Comparison of ENCODE assay signal across 21 cellular contexts in the genomic region with DNA sequence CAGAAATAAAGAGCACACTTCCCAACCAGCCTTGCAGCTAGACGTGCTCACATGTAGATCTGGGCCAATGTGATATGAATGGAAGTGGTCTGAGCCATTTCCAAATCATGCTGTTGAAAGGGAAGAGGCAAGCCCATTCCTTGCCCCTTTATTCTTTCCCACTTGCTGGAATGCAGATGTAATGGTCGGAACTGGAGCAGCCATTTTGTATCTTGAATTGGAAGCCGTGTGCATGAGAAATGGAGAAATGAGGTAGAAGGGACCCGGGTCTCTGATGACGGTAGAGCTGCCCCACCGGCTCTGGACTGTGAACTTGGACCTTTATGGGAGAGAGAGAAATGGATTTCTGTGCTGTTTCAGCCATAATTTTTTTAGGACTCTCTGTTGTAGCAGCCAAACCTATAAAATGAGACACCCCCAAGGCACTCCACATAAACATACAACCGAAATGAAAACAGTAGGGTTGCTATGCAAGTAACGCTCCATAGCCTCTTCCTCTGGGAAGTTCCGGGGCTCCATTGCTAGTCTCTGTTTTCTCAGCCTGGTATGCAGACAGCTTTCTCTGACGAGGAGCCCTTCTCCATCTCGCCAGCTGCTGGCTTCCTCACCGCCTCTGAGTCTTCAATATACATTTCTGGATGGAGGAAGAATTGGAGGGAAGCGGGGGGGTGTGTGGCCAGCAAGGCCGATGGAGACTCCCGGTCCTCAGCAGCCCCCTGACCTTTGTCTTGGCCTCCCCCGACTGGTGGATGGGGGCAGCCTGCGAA. TPM values are rescaled to one million over a fixed set of nuclear protein-coding genes. Genes with fewer than 3 reads are reported as not detected.
A peak's percentile ranks its signal among the peaks of the same experiment; 100 is the strongest.
DNase-seq lines count a peak whose midpoint lies in the region; ATAC-seq and TF ChIP-seq lines count a peak whose summit lies in the region.
"Had no signal": no experiment of that assay in that cellular context is flagged by ENCODE, and none has a peak within 500 bp of the region (broad histone marks: within the 10 kb centered on the region; RNA-seq: fewer than 3 reads in every experiment).

No MANE protein-coding gene starts in this region.

- H3K4me3 ChIP-seq in heart right ventricle (no peak overlapping the region), neuronal stem cell (ENCODE audit: low read length in 2 of 2) (no peak overlapping the region)
- H3K4me3 ChIP-seq in CD8-positive, alpha-beta T cell (ENCODE audit: low read depth, low read length): no peak overlapping the region

- H3K4me1 ChIP-seq in heart right ventricle: peaks cover 0 to 14% (median 0%) of the 10 kb centered on the region in 9 donors
- H3K4me1 ChIP-seq in neuronal stem cell (ENCODE audit: control insufficient read depth in 2 of 2, insufficient read depth in 1 of 2, low read depth in 1 of 2, low read length in 2 of 2): peaks cover 7 to 9% of the 10 kb centered on the region in 2 donors
- H3K4me1 ChIP-seq in CD8-positive, alpha-beta T cell (ENCODE audit: insufficient read depth, low read length): no peaks in the 10 kb centered on the region
- H3K4me1 ChIP-seq: BE2C had no signal

- 75 to 79% methylated on average over 17 of the region's 17 CpGs for WGBS in heart right ventricle, 2 donors
- no CpG with 5 or more reads among the region's 17 CpGs for WGBS in neuronal stem cell (ENCODE audit: extremely low coverage in 2 of 2, insufficient read length in 2 of 2, insufficient replicate concordance in 1 of 2), 2 donors

- intact Hi-C loops in heart right ventricle (cut with DNase I) (loop anchor here in 1 of 10 donors (10.0 kb wide), 1 partner anchor 62 kb away; no protein-coding TSS in a partner anchor), cardiac septum (cut with DNase I) (no loop called here)
- intact Hi-C loops in CD8-positive, alpha-beta T cell (cut with DNase I, micrococcal nuclease): no loop called here

- no peak overlapping the region for H3K4ac ChIP-seq in neuronal stem cell (ENCODE audit: low read length)

- no peak overlapping the region for H3K23ac ChIP-seq in neuronal stem cell (ENCODE audit: low read depth, low read length, poor library complexity)

- peaks cover 0 to 6% (median 0%) of the 10 kb centered on the region in 11 donors for H3K9me3 ChIP-seq in heart right ventricle
- H3K9me3 ChIP-seq in neuronal stem cell (replicated peaks in 1 of 2; ENCODE audit: control insufficient read depth in 2 of 2, insufficient read depth in 1 of 2, low read depth in 1 of 2, low read length in 2 of 2): no peaks in the 10 kb centered on the region
- H3K9me3 ChIP-seq in CD8-positive, alpha-beta T cell (ENCODE audit: low read length): no peaks in the 10 kb centered on the region
- H3K9me3 ChIP-seq: BE2C had no signal

- H3K9me3 Mint-ChIP-seq in glutamatergic neuron (ENCODE audit: unreplicated experiment) (peaks cover 4% of the 10 kb centered on the region), type B pancreatic cell (peaks cover 5% of the 10 kb centered on the region)
- no peaks in the 10 kb centered on the region for H3K9me3 Mint-ChIP-seq in CD8-positive, alpha-beta T cell
- H3K9me3 Mint-ChIP-seq: activated naive CD4-positive, alpha-beta T cell treated with anti-CD3 and anti-CD28 coated beads, Interleukin-2, amount 10 ng/mL, durations not matched to agents 7 days and 5 days; activated T-cell treated with anti-CD3 and anti-CD28 coated beads, Interleukin-2, amount 50 U/mL, for 72 hours; central memory CD8-positive, alpha-beta T cell had no signal

- H3K36me3 Mint-ChIP-seq in glutamatergic neuron (ENCODE audit: unreplicated experiment): peaks cover 6% of the 10 kb centered on the region
- H3K36me3 Mint-ChIP-seq in type B pancreatic cell: no peaks in the 10 kb centered on the region
- H3K36me3 Mint-ChIP-seq in CD8-positive, alpha-beta T cell: no peaks in the 10 kb centered on the region
- H3K36me3 Mint-ChIP-seq: activated naive CD4-positive, alpha-beta T cell treated with anti-CD3 and anti-CD28 coated beads, Interleukin-2, amount 10 ng/mL, durations not matched to agents 7 days and 5 days; naive B cell had no signal

- no peak overlapping the region for H3K14ac ChIP-seq in neuronal stem cell (ENCODE audit: low read length)

- no peaks in the 10 kb centered on the region for H3K36me3 ChIP-seq in heart right ventricle
- no peaks in the 10 kb centered on the region for H3K36me3 ChIP-seq in neuronal stem cell (replicated peaks in 1 of 2; ENCODE audit: control insufficient read depth in 2 of 2, insufficient read depth in 2 of 2, low read length in 2 of 2)
- no peaks in the 10 kb centered on the region for H3K36me3 ChIP-seq in CD8-positive, alpha-beta T cell (ENCODE audit: insufficient read depth, low read length)
- H3K36me3 ChIP-seq: BE2C had no signal

- POLR2A ChIA-PET in CD8-positive, alpha-beta T cell (lab: Charles Lee): no interaction called here

- H3K27ac ChIP-seq in heart right ventricle (peak overlapping the region in 7 of 10 donors; percentile 39 to 72 (median 62)), neuronal stem cell (replicated peaks; ENCODE audit: low read length) (no peak overlapping the region)
- H3K27ac ChIP-seq in CD8-positive, alpha-beta T cell (ENCODE audit: low read depth, low read length): no peak overlapping the region

- CTCF ChIA-PET in CD8-positive, alpha-beta T cell (lab: Charles Lee): no interaction called here

- H4K91ac ChIP-seq in neuronal stem cell (ENCODE audit: low read depth, low read length, poor library complexity): no peak overlapping the region

- peaks cover 12% of the 10 kb centered on the region for H3K4me1 Mint-ChIP-seq in glutamatergic neuron (ENCODE audit: low read depth, unreplicated experiment)
- peaks cover 34% of the 10 kb centered on the region for H3K4me1 Mint-ChIP-seq in type B pancreatic cell (ENCODE audit: unreplicated experiment)
- H3K4me1 Mint-ChIP-seq in CD8-positive, alpha-beta T cell (ENCODE audit: low read depth): no peaks in the 10 kb centered on the region
- H3K4me1 Mint-ChIP-seq: activated naive CD4-positive, alpha-beta T cell treated with anti-CD3 and anti-CD28 coated beads, Interleukin-2, amount 10 ng/mL, durations not matched to agents 7 days and 5 days; naive B cell had no signal

- H3K18ac ChIP-seq in neuronal stem cell (ENCODE audit: low read length): peak overlapping the region; percentile 22

- H3K4me3 Mint-ChIP-seq in glutamatergic neuron (ENCODE audit: unreplicated experiment) (no peak overlapping the region), type B pancreatic cell (peak overlapping the region; percentile 58)
- no peak overlapping the region for H3K4me3 Mint-ChIP-seq in CD8-positive, alpha-beta T cell
- H3K4me3 Mint-ChIP-seq: activated naive CD4-positive, alpha-beta T cell treated with anti-CD3 and anti-CD28 coated beads, Interleukin-2, amount 10 ng/mL, durations not matched to agents 7 days and 5 days; activated T-cell treated with anti-CD3 and anti-CD28 coated beads, Interleukin-2, amount 50 U/mL, for 72 hours; central memory CD8-positive, alpha-beta T cell; naive B cell had no signal

- peaks cover 2% of the 10 kb centered on the region for H3K27me3 Mint-ChIP-seq in glutamatergic neuron (ENCODE audit: unreplicated experiment)
- peaks cover 21% of the 10 kb centered on the region for H3K27me3 Mint-ChIP-seq in type B pancreatic cell
- H3K27me3 Mint-ChIP-seq in CD8-positive, alpha-beta T cell (ENCODE audit: low read depth): peaks cover 14% of the 10 kb centered on the region

- DNase-seq in heart right ventricle (no peak), cardiac septum (ENCODE audit: low spot score) (no peak), glutamatergic neuron (no peak), neuronal stem cell (ENCODE audit: low spot score) (no peak), type B pancreatic cell (ENCODE audit: extremely low spot score, unreplicated experiment) (no peak)
- no peak for DNase-seq in CD8-positive, alpha-beta T cell
- DNase-seq: 8988T; activated CD4-positive, alpha-beta T cell treated with anti-CD3 and anti-CD28 coated beads for 1 hour; activated CD8-positive, alpha-beta memory T cell treated with anti-CD3 and anti-CD28 coated beads for 24 hours; activated naive CD4-positive, alpha-beta T cell treated with anti-CD3 and anti-CD28 coated beads, Interleukin-2, amount 10 ng/mL, durations not matched to agents 7 days and 5 days; activated T-cell treated with anti-CD3 and anti-CD28 coated beads, Interleukin-2, amount 50 U/mL, for 72 hours; BE2C; naive B cell; NCI-H1417; NCI-H510A treated with DMSO at 0.1 percent for 48 hours; RPMI8226; stimulated activated CD4-positive, alpha-beta T cell treated with anti-CD3 and anti-CD28 coated beads, Interleukin-2, amount 100 ng/mL, for 24 hours; stimulated activated naive CD8-positive, alpha-beta T cell treated with anti-CD3 and anti-CD28 coated beads, Interleukin-15, Interleukin-2, amounts not matched to agents 100 U/mL and 50 U/mL, for 24 hours had no signal

- no peak overlapping the region for H2BK12ac ChIP-seq in neuronal stem cell (ENCODE audit: low read length)

- peak in 2 of 8 donors; percentile 11 to 18 for ATAC-seq in heart right ventricle
- ATAC-seq in GM18520 (IDR thresholded peaks at IDR 0.05; ENCODE audit: unreplicated experiment): no peak
- no peak for ATAC-seq in CD8-positive, alpha-beta T cell
- ATAC-seq in HG02970 (IDR thresholded peaks at IDR 0.05; ENCODE audit: low FRiP score, unreplicated experiment): no peak
- ATAC-seq: activated T-cell treated with anti-CD3 and anti-CD28 coated beads, Interleukin-2, amount 50 U/mL, for 72 hours; stimulated activated naive CD8-positive, alpha-beta T cell treated with anti-CD3 and anti-CD28 coated beads, Interleukin-15, Interleukin-2, amounts not matched to agents 100 U/mL and 50 U/mL, for 24 hours had no signal

- H3K27me3 ChIP-seq in heart right ventricle (peaks cover 0 to 19% (median 0%) of the 10 kb centered on the region in 7 donors), neuronal stem cell (ENCODE audit: control insufficient read depth in 3 of 3, insufficient read depth in 3 of 3, low read depth in 1 of 3, low read length in 3 of 3) (peaks cover 0 to 50% (median 0%) of the 10 kb centered on the region in 3 experiments)
- H3K27me3 ChIP-seq in CD8-positive, alpha-beta T cell (ENCODE audit: insufficient read depth, low read length): no peaks in the 10 kb centered on the region
- H3K27me3 ChIP-seq: BE2C had no signal

- peak overlapping the region; percentile 81 for H2AK5ac ChIP-seq in neuronal stem cell (ENCODE audit: low read depth, low read length)

- no peak overlapping the region for H4K8ac ChIP-seq in neuronal stem cell (ENCODE audit: low read depth, low read length)

- H2BK15ac ChIP-seq in neuronal stem cell (ENCODE audit: low read length): no peak overlapping the region

- no peak overlapping the region for H2BK120ac ChIP-seq in neuronal stem cell (ENCODE audit: low read depth, low read length)

- peak overlapping the region; percentile 76 for H3K27ac Mint-ChIP-seq in glutamatergic neuron (ENCODE audit: unreplicated experiment)
- peak overlapping the region; percentile 58 for H3K27ac Mint-ChIP-seq in type B pancreatic cell
- H3K27ac Mint-ChIP-seq in CD8-positive, alpha-beta T cell: no peak overlapping the region
- H3K27ac Mint-ChIP-seq: activated naive CD4-positive, alpha-beta T cell treated with anti-CD3 and anti-CD28 coated beads, Interleukin-2, amount 10 ng/mL, durations not matched to agents 7 days and 5 days; activated T-cell treated with anti-CD3 and anti-CD28 coated beads, Interleukin-2, amount 50 U/mL, for 72 hours had no signal

- peak overlapping the region; percentile 74 for H2AFZ ChIP-seq in neuronal stem cell (ENCODE audit: low read length)

- no peaks in the 10 kb centered on the region for H3K79me1 ChIP-seq in neuronal stem cell (ENCODE audit: low read depth, low read length)

- H2BK5ac ChIP-seq in neuronal stem cell (ENCODE audit: low read length): peak overlapping the region; percentile 20

- no peak overlapping the region for H3K4me2 ChIP-seq in neuronal stem cell (ENCODE audit: insufficient read depth, low read length, poor library complexity, severe bottlenecking)

- H3K9ac ChIP-seq in neuronal stem cell (ENCODE audit: low read depth, low read length, poor library complexity): no peak overlapping the region

- no peak for TF ChIP-seq CTCF in heart right ventricle (IDR thresholded peaks at IDR 0.05)
- TF ChIP-seq CTCF in glutamatergic neuron (IDR thresholded peaks at IDR 0.05; ENCODE audit: partially characterized antibody, unreplicated experiment): no peak
- TF ChIP-seq CTCF in type B pancreatic cell (conservative IDR thresholded peaks at IDR 0.05): no peak
- TF ChIP-seq CTCF in CD8-positive, alpha-beta T cell (IDR thresholded peaks at IDR 0.05): no peak

RNA-seq across cellular contexts. Expression of gene STX16, which starts 54.7 kb away (rescaled TPM):
- total RNA-seq in heart right ventricle (10 to 100 TPM; 25.3 to 33.9 (median 27.0) TPM), cardiac septum (33.1 TPM), glutamatergic neuron (ENCODE audit: unreplicated experiment) (71.2 TPM), type B pancreatic cell (ENCODE audit: low replicate concordance) (60.4 and 62.8 TPM in 2 replicates)
- polyA plus RNA-seq in heart right ventricle: 10 to 100 TPM; 17.1 to 57.6 TPM
- polyA plus RNA-seq in neuronal stem cell (2013, experiment 1 of 2): 45.1 TPM
- polyA plus RNA-seq in neuronal stem cell (2013, experiment 2 of 2): 45.7 TPM
- total RNA-seq in CD8-positive, alpha-beta T cell: 100 to 1,000 TPM; 161 to 177 TPM

Comparison
In these comparisons a context has a peak if more than half of its experiments do, and no peak if none do; other contexts are left out.
1. H3K27ac ChIP-seq: peak in heart right ventricle (7 of 10); none in neuronal stem cell (single experiment) and CD8-positive, alpha-beta T cell (single experiment).